ENCODE assay signal across 24 cellular contexts in genomic region chr3:183794452-183794851, GRCh38. TPM values are rescaled to one million over a fixed set of nuclear protein-coding genes. Genes with fewer than 3 reads are reported as not detected.
"Had no signal": no experiment of that assay in that cellular context is flagged by ENCODE, and none has a peak within 500 bp of the region (broad histone marks: within the 10 kb centered on the region; RNA-seq: fewer than 3 reads in every experiment).

No MANE protein-coding gene starts in this region.

- H3K27me3 Mint-ChIP-seq: activated naive CD4-positive, alpha-beta T cell treated with anti-CD3 and anti-CD28 coated beads, Interleukin-2, amount 10 ng/mL, durations not matched to agents 7 days and 5 days; natural killer cell treated with Interleukin-12 subunit alpha and Interleukin-12 subunit beta and Interleukin-15 and Interleukin-18, amount 100 ng/mL, for 72 hours; stimulated activated memory B cell treated with anti-CD40 and anti-IgM and Interleukin-4, amounts not matched to agents 10 μg/mL and 1 μg/mL and 100 μg/mL, for 72 hours had no signal

- H3K27ac Mint-ChIP-seq: activated naive CD4-positive, alpha-beta T cell treated with anti-CD3 and anti-CD28 coated beads, Interleukin-2, amount 10 ng/mL, durations not matched to agents 7 days and 5 days; activated T-cell treated with anti-CD3 and anti-CD28 coated beads, Interleukin-2, amount 50 U/mL, for 72 hours; immature natural killer cell; stimulated activated memory B cell treated with anti-CD40 and anti-IgM and Interleukin-4, amounts not matched to agents 10 μg/mL and 1 μg/mL and 100 μg/mL, for 72 hours had no signal

- H3K4me1 ChIP-seq: foreskin keratinocyte, psoas muscle, right lobe of liver, stomach, testis, uterus had no signal

- DNase-seq: activated CD4-positive, alpha-beta T cell treated with anti-CD3 and anti-CD28 coated beads, Interleukin-2, amount 50 U/mL, for 48 hours; activated CD8-positive, alpha-beta memory T cell treated with anti-CD3 and anti-CD28 coated beads, Interleukin-2, amount 50 U/mL, for 48 hours; activated effector memory CD4-positive, alpha-beta T cell treated with anti-CD3 and anti-CD28 coated beads, Interleukin-2, amount 50 U/mL, for 16 hours; activated naive CD4-positive, alpha-beta T cell treated with anti-CD3 and anti-CD28 coated beads, Interleukin-2, amount 10 ng/mL, durations not matched to agents 7 days and 5 days; activated T-cell treated with anti-CD3 and anti-CD28 coated beads, Interleukin-2, amount 50 U/mL, for 72 hours; amygdala; dermis blood vessel endothelial cell; effector memory CD4-positive, alpha-beta T cell; foreskin keratinocyte; immature natural killer cell; midbrain; ovary; psoas muscle; right lobe of liver; small intestine; stimulated activated CD4-positive, alpha-beta T cell treated with anti-CD3 and anti-CD28 coated beads, Interleukin-2, amount 100 ng/mL, for 24 hours; stomach; testis; trophoblast cell; uterus had no signal

- FAIRE-seq: small intestine had no signal

- H3K4me3 ChIP-seq: hepatocyte, ovary, psoas muscle, right lobe of liver, stomach, testis, uterus had no signal

- H3K27ac ChIP-seq: foreskin keratinocyte, hepatocyte, neutrophil, ovary, psoas muscle, right lobe of liver, stomach, testis, uterus had no signal

- H3K36me3 ChIP-seq: ovary, uterus had no signal

- H3K27me3 ChIP-seq: foreskin keratinocyte, hepatocyte, neutrophil, ovary, right lobe of liver, stomach, testis, uterus had no signal

- H2AFZ ChIP-seq: hepatocyte had no signal

- H3K4me3 Mint-ChIP-seq: activated naive CD4-positive, alpha-beta T cell treated with anti-CD3 and anti-CD28 coated beads, Interleukin-2, amount 10 ng/mL, durations not matched to agents 7 days and 5 days; activated T-cell treated with anti-CD3 and anti-CD28 coated beads, Interleukin-2, amount 50 U/mL, for 72 hours; immature natural killer cell; natural killer cell treated with Interleukin-12 subunit alpha and Interleukin-12 subunit beta and Interleukin-15 and Interleukin-18, amount 100 ng/mL, for 72 hours; stimulated activated memory B cell treated with anti-CD40 and anti-IgM and Interleukin-4, amounts not matched to agents 10 μg/mL and 1 μg/mL and 100 μg/mL, for 72 hours had no signal

- H3K9me3 ChIP-seq: neutrophil, ovary, psoas muscle, right lobe of liver, stomach, testis, uterus had no signal

- ATAC-seq: activated T-cell treated with anti-CD3 and anti-CD28 coated beads, Interleukin-2, amount 50 U/mL, for 72 hours; foreskin keratinocyte; natural killer cell treated with Interleukin-12 subunit alpha and Interleukin-12 subunit beta and Interleukin-15 and Interleukin-18, amount 100 ng/mL, for 72 hours; psoas muscle; stimulated activated memory B cell treated with anti-CD40 and anti-IgM and Interleukin-4, amounts not matched to agents 10 μg/mL and 1 μg/mL and 100 μg/mL, for 72 hours had no signal

- H3K4me1 Mint-ChIP-seq: activated naive CD4-positive, alpha-beta T cell treated with anti-CD3 and anti-CD28 coated beads, Interleukin-2, amount 10 ng/mL, durations not matched to agents 7 days and 5 days; immature natural killer cell had no signal

- H3K4me2 ChIP-seq: hepatocyte had no signal

- H3K9me3 Mint-ChIP-seq: activated naive CD4-positive, alpha-beta T cell treated with anti-CD3 and anti-CD28 coated beads, Interleukin-2, amount 10 ng/mL, durations not matched to agents 7 days and 5 days; activated T-cell treated with anti-CD3 and anti-CD28 coated beads, Interleukin-2, amount 50 U/mL, for 72 hours; immature natural killer cell; natural killer cell treated with Interleukin-12 subunit alpha and Interleukin-12 subunit beta and Interleukin-15 and Interleukin-18, amount 100 ng/mL, for 72 hours; stimulated activated memory B cell treated with anti-CD40 and anti-IgM and Interleukin-4, amounts not matched to agents 10 μg/mL and 1 μg/mL and 100 μg/mL, for 72 hours had no signal

- H3K79me2 ChIP-seq: hepatocyte had no signal

RNA-seq across cellular contexts. Expression of gene MAP6D1, which starts 30.9 kb away (rescaled TPM):
- polyA plus RNA-seq: immature natural killer cell had no signal
